In genomic region chr3:108036984-108037741, GRCh38 we compare ENCODE assay signal across 10 cellular contexts. TPM values are rescaled to one million over a fixed set of nuclear protein-coding genes. Genes with fewer than 3 reads are reported as not detected.
DNase-seq lines count a peak whose midpoint lies in the region; ATAC-seq and TF ChIP-seq lines count a peak whose summit lies in the region.
"Had no signal": no experiment of that assay in that cellular context is flagged by ENCODE, and none has a peak within 500 bp of the region (broad histone marks: within the 10 kb centered on the region; RNA-seq: fewer than 3 reads in every experiment).

No MANE protein-coding gene starts in this region.

- H3F3A ChIP-seq in smooth muscle cell (ENCODE audit: low read depth), result peaks cover 13% of the 10 kb centered on the region

- no peak overlapping the region for H3K9ac ChIP-seq in smooth muscle cell (ENCODE audit: low read depth)

- H3K79me2 ChIP-seq in smooth muscle cell (ENCODE audit: low read depth), result no peaks in the 10 kb centered on the region

- no peak overlapping the region for H2AFZ ChIP-seq in smooth muscle cell (ENCODE audit: low read depth)

- no peak overlapping the region for H3K4me3 ChIP-seq in astrocyte of the cerebellum (ENCODE audit: low read depth, low read length)
- H3K4me3 ChIP-seq in smooth muscle cell, result no peak overlapping the region
- H3K4me3 ChIP-seq: skin epidermis had no signal

- H3K36me3 ChIP-seq in smooth muscle cell (ENCODE audit: low read depth), result no peaks in the 10 kb centered on the region

- WGBS in smooth muscle cell (ENCODE audit: low lambda C conversion rate), result 88% methylated on average over 12 of the region's 12 CpGs

- DNase-seq in NCI-H345 (lab: John Stamatoyannopoulos, UW) (peak; percentile 1), NCI-H345 treated with DMSO at 0.1 percent for 48 hours (lab: John Stamatoyannopoulos, UW; ENCODE audit: unreplicated experiment) (no peak), astrocyte of the cerebellum (ENCODE audit: low read depth) (peak; percentile 9), smooth muscle cell (lab: John Stamatoyannopoulos, UW; ENCODE audit: unreplicated experiment) (no peak), dermis blood vessel endothelial cell (no peak)
- no peak for DNase-seq in stimulated activated naive CD8-positive, alpha-beta T cell treated with anti-CD3 and anti-CD28 coated beads, Interleukin-15, Interleukin-2, amounts not matched to agents 100 U/mL and 50 U/mL, for 24 hours
- DNase-seq in stimulated activated CD4-positive, alpha-beta T cell treated with anti-CD3 and anti-CD28 coated beads, Interleukin-15, amount 100 ng/mL, for 24 hours, result no peak

- no peak for TF ChIP-seq CTCF in astrocyte of the cerebellum (IDR thresholded peaks at IDR 0.05; ENCODE audit: low read depth, low read length, missing control alignments)
- TF ChIP-seq CTCF in smooth muscle cell (IDR thresholded peaks at IDR 0.05; ENCODE audit: borderline replicate concordance, insufficient read depth, poor library complexity, severe bottlenecking), result no peak

- peak overlapping the region; percentile 35 for H3K27ac ChIP-seq in smooth muscle cell (ENCODE audit: low read depth)
- H3K27ac ChIP-seq: HL-60 had no signal

- ATAC-seq in HG02798 (IDR thresholded peaks at IDR 0.05; ENCODE audit: poor library complexity, unreplicated experiment), result peak; percentile 49
- ATAC-seq in stimulated activated naive CD8-positive, alpha-beta T cell treated with anti-CD3 and anti-CD28 coated beads, Interleukin-15, Interleukin-2, amounts not matched to agents 100 U/mL and 50 U/mL, for 24 hours, result no peak

- H3K27me3 ChIP-seq in smooth muscle cell (ENCODE audit: low read depth), result no peaks in the 10 kb centered on the region

- H3K9me3 ChIP-seq in smooth muscle cell (replicated peaks; ENCODE audit: low read depth), result no peaks in the 10 kb centered on the region

- H4K20me1 ChIP-seq in smooth muscle cell (ENCODE audit: low read depth), result no peaks in the 10 kb centered on the region

- in situ Hi-C loops in astrocyte of the cerebellum (cut with HindIII; ENCODE audit: low sequenced_read_pairs), result no loop called here

- peak overlapping the region; percentile 47 for H3K4me2 ChIP-seq in smooth muscle cell

- H3K4me1 ChIP-seq in smooth muscle cell (ENCODE audit: low read depth), result no peaks in the 10 kb centered on the region

RNA-seq across cellular contexts. Expression of gene CD47, which starts 53.7 kb away (rescaled TPM):
- total RNA-seq in smooth muscle cell (81.8 and 95.6 TPM in 2 replicates), dermis blood vessel endothelial cell (85.6 and 113 TPM in 2 replicates)
- polyA plus RNA-seq in smooth muscle cell, result 47.1 and 89.8 TPM in 2 replicates

Comparison
In these comparisons a context has a peak if more than half of its experiments do, and no peak if none do; other contexts are left out.
1. DNase-seq: peak in NCI-H345 (single experiment) and astrocyte of the cerebellum (single experiment); none in NCI-H345 treated with DMSO at 0.1 percent for 48 hours (single experiment), smooth muscle cell (single experiment), stimulated activated naive CD8-positive, alpha-beta T cell treated with anti-CD3 and anti-CD28 coated beads, Interleukin-15, Interleukin-2, amounts not matched to agents 100 U/mL and 50 U/mL, for 24 hours (single experiment), stimulated activated CD4-positive, alpha-beta T cell treated with anti-CD3 and anti-CD28 coated beads, Interleukin-15, amount 100 ng/mL, for 24 hours (single experiment) and dermis blood vessel endothelial cell (single experiment).